ENCODE assay signal across 8 cellular contexts in genomic region chr19:52786464-52787354, GRCh38.
DNase-seq lines count a peak whose midpoint lies in the region; ATAC-seq and TF ChIP-seq lines count a peak whose summit lies in the region.

ZNF600 (minus strand) TSS chr19:52786791; CDS start chr19:52778888, 7,903 bp downstream.

- peak; percentile 88 for ATAC-seq in GM18909 (IDR thresholded peaks at IDR 0.05; ENCODE audit: poor library complexity, unreplicated experiment)
- peak; percentile 90 for ATAC-seq in HG03135 (IDR thresholded peaks at IDR 0.05; ENCODE audit: unreplicated experiment)

- peak; percentile 19 for TF ChIP-seq CTCF in AG09309 (IDR thresholded peaks at IDR 0.05; ENCODE audit: control insufficient read depth, insufficient read depth, low read depth, low read length, missing control alignments)

- H3K4me3 ChIP-seq in AG09309 (ENCODE audit: control insufficient read depth, low read depth, low read length), result peak within 1 kb of the TSS; percentile 64

- DNase-seq in AG09309 (ENCODE audit: low read depth), result peak; percentile 18
- DNase-seq in NCI-H748 (lab: John Stamatoyannopoulos, UW; ENCODE audit: unreplicated experiment), result peak; percentile 84
- peak; percentile 72 to 75 for DNase-seq in activated CD4-positive, alpha-beta T cell treated with anti-CD3 and anti-CD28 coated beads, Interleukin-2, amount 50 U/mL, for 4 hours
- peak; percentile 37 for DNase-seq in cortex of kidney (lab: John Stamatoyannopoulos, UW)
- DNase-seq in kidney tubule cell (ENCODE audit: low spot score), result peak; percentile 85
- DNase-seq in stimulated activated CD4-positive, alpha-beta T cell treated with anti-CD3 and anti-CD28 coated beads, Interleukin-12 subunit alpha, Interleukin-12 subunit beta, amount 100 ng/mL, for 48 hours (ENCODE audit: low read depth in 2 of 3, low spot score in 1 of 3), result peak; percentile 51 to 82 (median 59)

Comparison
In these comparisons a context has a peak if more than half of its experiments do, and no peak if none do; other contexts are left out.
1. Peak in every context shown above with its lines: DNase-seq, ATAC-seq and H3K4me3 ChIP-seq.
2. DNase-seq: peak in every context shown above with its lines; median percentile 85 in kidney tubule cell; 84 in NCI-H748; 74 in activated CD4-positive, alpha-beta T cell treated with anti-CD3 and anti-CD28 coated beads, Interleukin-2, amount 50 U/mL, for 4 hours; 59 in stimulated activated CD4-positive, alpha-beta T cell treated with anti-CD3 and anti-CD28 coated beads, Interleukin-12 subunit alpha, Interleukin-12 subunit beta, amount 100 ng/mL, for 48 hours; 37 in cortex of kidney; 18 in AG09309.